Comparison of ENCODE assay signal across 8 cellular contexts in the genomic region with DNA sequence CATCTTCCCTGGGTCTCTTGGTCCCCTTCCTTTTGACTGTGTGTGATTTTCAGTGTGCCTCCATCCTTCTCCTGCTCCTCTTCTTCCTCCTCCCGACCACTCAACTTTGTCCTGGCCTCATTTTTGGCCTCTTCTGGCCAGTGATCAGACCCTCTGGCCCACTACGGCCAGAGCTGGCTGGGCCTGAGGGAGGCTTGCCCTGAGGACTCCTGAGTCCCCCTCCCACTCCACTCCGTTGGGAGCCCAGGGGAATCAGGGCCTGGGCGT.
DNase-seq lines count a peak whose midpoint lies in the region; ATAC-seq and TF ChIP-seq lines count a peak whose summit lies in the region.

No MANE protein-coding gene starts in this region.

- no peak for TF ChIP-seq CTCF in OCI-LY1 (IDR thresholded peaks at IDR 0.05; ENCODE audit: low read length)

- peak overlapping the region; percentile 61 to 84 (median 79); a peak in 20 of 22 replicates for H3K9ac ChIP-seq in BLaER1 treated with 17β-estradiol and CSF1 and Interleukin-3, amounts not matched to agents 10 nM and 100 nM
- peak overlapping the region; percentile 59; the same call in 1 of the 2 replicates for H3K9ac ChIP-seq in OCI-LY1 (ENCODE audit: low read length)
- H3K9ac ChIP-seq in endocrine pancreas (ENCODE audit: control insufficient read depth, insufficient read depth, low read length) = peak overlapping the region; percentile 85

- no peak overlapping the region for H2AFZ ChIP-seq in OCI-LY1 (ENCODE audit: low read length)
- H2AFZ ChIP-seq in neuron (ENCODE audit: low read depth, low read length) = no peak overlapping the region

- peak overlapping the region; percentile 88 to 100 (median 97) for H3K4me2 ChIP-seq in BLaER1 treated with 17β-estradiol and CSF1 and Interleukin-3, amounts not matched to agents 10 nM and 100 nM
- H3K4me2 ChIP-seq in OCI-LY1 (ENCODE audit: low read length) = peak overlapping the region; percentile 67

- H3K79me2 ChIP-seq in OCI-LY1 (ENCODE audit: insufficient read depth, low read length) = no peaks in the 10 kb centered on the region

- H3K36me3 ChIP-seq in BLaER1 treated with 17β-estradiol and CSF1 and Interleukin-3, amounts not matched to agents 10 nM and 100 nM = peaks cover 0 to under 1% (median 0%) of the 10 kb centered on the region in 11 experiments; a peak in 3 of 22 replicates
- H3K36me3 ChIP-seq in OCI-LY1 (ENCODE audit: insufficient read depth, low read length) (no peaks in the 10 kb centered on the region), endocrine pancreas (ENCODE audit: control insufficient read depth, insufficient read depth, low read length) (no peaks in the 10 kb centered on the region), neuron (ENCODE audit: insufficient read depth, low read length) (peaks cover 12% of the 10 kb centered on the region)

- H4K20me1 ChIP-seq in BLaER1 treated with 17β-estradiol and CSF1 and Interleukin-3, amounts not matched to agents 10 nM and 100 nM = peaks cover 0 to 22% (median 13%) of the 10 kb centered on the region in 11 experiments; a peak in 9 of 22 replicates
- no peaks in the 10 kb centered on the region for H4K20me1 ChIP-seq in OCI-LY1 (ENCODE audit: insufficient read depth, low read length)

- no peaks in the 10 kb centered on the region for H3F3A ChIP-seq in OCI-LY1 (ENCODE audit: insufficient read depth, low read length)

- H3K4me1 ChIP-seq in BLaER1 treated with 17β-estradiol and CSF1 and Interleukin-3, amounts not matched to agents 10 nM and 100 nM = peaks cover 48 to 92% (median 85%) of the 10 kb centered on the region in 10 experiments
- H3K4me1 ChIP-seq in OCI-LY1 (ENCODE audit: insufficient read depth, low read length, severe bottlenecking) = peaks cover 42% of the 10 kb centered on the region
- peaks cover 5% of the 10 kb centered on the region for H3K4me1 ChIP-seq in endocrine pancreas (ENCODE audit: control insufficient read depth, insufficient read depth, low read length)
- H3K4me1 ChIP-seq in neuron (ENCODE audit: insufficient read depth, low read length) = peaks cover 59% of the 10 kb centered on the region

- H3K9me3 ChIP-seq in BLaER1 treated with 17β-estradiol and CSF1 and Interleukin-3, amounts not matched to agents 10 nM and 100 nM (replicated peaks in 1 of 11) = no peaks in the 10 kb centered on the region
- no peaks in the 10 kb centered on the region for H3K9me3 ChIP-seq in OCI-LY1 (ENCODE audit: low read length)
- no peaks in the 10 kb centered on the region for H3K9me3 ChIP-seq in endocrine pancreas (ENCODE audit: control insufficient read depth, low read length)
- H3K9me3 ChIP-seq in neuron (ENCODE audit: low read length) = no peaks in the 10 kb centered on the region

- DNase-seq in NCI-H2081 (lab: John Stamatoyannopoulos, UW) = no peak
- DNase-seq in NCI-H2196 treated with DMSO at 0.1 percent for 48 hours (lab: John Stamatoyannopoulos, UW; ENCODE audit: unreplicated experiment) = no peak

- H3K9me2 ChIP-seq in OCI-LY1 (ENCODE audit: low read depth, low read length) = no peaks in the 10 kb centered on the region

- peak overlapping the region; percentile 40 to 78 (median 72); a peak in 20 of 22 replicates for H3K27ac ChIP-seq in BLaER1 treated with 17β-estradiol and CSF1 and Interleukin-3, amounts not matched to agents 10 nM and 100 nM
- H3K27ac ChIP-seq in OCI-LY1 (ENCODE audit: low read depth, low read length, poor library complexity, severe bottlenecking) = peak overlapping the region; percentile 85

- ATAC-seq in activated CD4-positive, CD25-positive, alpha-beta regulatory T cell treated with anti-CD3 and anti-CD28 coated beads, Interleukin-2, amount 50 U/mL, for 24 hours = no peak
- ATAC-seq in HG02840 (IDR thresholded peaks at IDR 0.05; ENCODE audit: low FRiP score, unreplicated experiment) = no peak

- no peaks in the 10 kb centered on the region for H3K27me3 ChIP-seq in BLaER1 treated with 17β-estradiol and CSF1 and Interleukin-3, amounts not matched to agents 10 nM and 100 nM
- H3K27me3 ChIP-seq in OCI-LY1 (ENCODE audit: insufficient read depth, low read length) (no peaks in the 10 kb centered on the region), endocrine pancreas (ENCODE audit: control insufficient read depth, insufficient read depth, low read length) (no peaks in the 10 kb centered on the region), neuron (ENCODE audit: insufficient read depth, low read length) (no peaks in the 10 kb centered on the region)

- peak overlapping the region; percentile 60 to 78 (median 66); a peak in 18 of 20 replicates for H3K4me3 ChIP-seq in BLaER1 treated with 17β-estradiol and CSF1 and Interleukin-3, amounts not matched to agents 10 nM and 100 nM
- H3K4me3 ChIP-seq in OCI-LY1 (ENCODE audit: low read depth, low read length, poor library complexity, severe bottlenecking) (peak overlapping the region; percentile 63), endocrine pancreas (ENCODE audit: control insufficient read depth, insufficient read depth, low read length) (peak overlapping the region; percentile 6), neuron (ENCODE audit: low read length) (peak overlapping the region; percentile 69)

Comparison
In these comparisons a context has a peak if more than half of its experiments do, and no peak if none do; other contexts are left out.
1. H3K4me3 ChIP-seq: peak in every context shown above with its lines; median percentile 69 in neuron; 66 in BLaER1 treated with 17β-estradiol and CSF1 and Interleukin-3, amounts not matched to agents 10 nM and 100 nM; 63 in OCI-LY1; 6 in endocrine pancreas.